Comparison of ENCODE assay signal across 12 cellular contexts in genomic region chr19:18283338-18283737, GRCh38. TPM values are rescaled to one million over a fixed set of nuclear protein-coding genes. Genes with fewer than 3 reads are reported as not detected.
A peak's percentile ranks its signal among the peaks of the same experiment; 100 is the strongest.
DNase-seq lines count a peak whose midpoint lies in the region; ATAC-seq and TF ChIP-seq lines count a peak whose summit lies in the region.
"Had no signal": no experiment of that assay in that cellular context is flagged by ENCODE, and none has a peak within 500 bp of the region (broad histone marks: within the 10 kb centered on the region; RNA-seq: fewer than 3 reads in every experiment).

No MANE protein-coding gene starts in this region.

- H3K36me3 Mint-ChIP-seq in brain, result peaks cover 17% of the 10 kb centered on the region
- peaks cover 12% of the 10 kb centered on the region for H3K36me3 Mint-ChIP-seq in nephron (ENCODE audit: low read depth)

- H3K27me3 Mint-ChIP-seq in brain (peaks cover 15% of the 10 kb centered on the region), nephron (ENCODE audit: low read depth) (no peaks in the 10 kb centered on the region)

- TF ChIP-seq CTCF in cardiac muscle cell (IDR thresholded peaks at IDR 0.05; ENCODE audit: low read depth, low read length) (no peak), brain (conservative IDR thresholded peaks at IDR 0.05) (no peak), nephron (IDR thresholded peaks at IDR 0.05; ENCODE audit: unreplicated experiment in 3 of 3) (no peak), upper lobe of right lung (IDR thresholded peaks at IDR 0.05) (no peak)

- DNase-seq in cardiac muscle cell (ENCODE audit: low read depth in 1 of 2, low spot score in 1 of 2), result no peak
- no peak for DNase-seq in left cardiac atrium
- DNase-seq in upper lobe of right lung, result no peak
- no peak for DNase-seq in GOT3 (lab: John Stamatoyannopoulos, UW)
- DNase-seq: anterior cingulate cortex, BE2C, NCI-H1092 treated with DMSO at 0.1 percent for 48 hours had no signal

- H3K4me1 Mint-ChIP-seq in brain, result peaks cover 46% of the 10 kb centered on the region
- H3K4me1 Mint-ChIP-seq in nephron, result peaks cover 48% of the 10 kb centered on the region

- peak overlapping the region; percentile 100 for H3K27ac ChIP-seq in cardiac muscle cell
- peak overlapping the region; percentile 99 for H3K27ac ChIP-seq in upper lobe of right lung

- H3K4me1 ChIP-seq in cardiac muscle cell (ENCODE audit: low read depth) (peaks cover 22% of the 10 kb centered on the region), upper lobe of right lung (peaks cover 24% of the 10 kb centered on the region)

- H3K36me3 ChIP-seq in cardiac muscle cell (peaks cover 6% of the 10 kb centered on the region), upper lobe of right lung (peaks cover 9% of the 10 kb centered on the region)

- H3K9me3 ChIP-seq in cardiac muscle cell (ENCODE audit: low read depth), result no peaks in the 10 kb centered on the region
- H3K9me3 ChIP-seq in upper lobe of right lung, result no peaks in the 10 kb centered on the region
- H3K9me3 ChIP-seq: BE2C had no signal

- H3K4me3 Mint-ChIP-seq in brain, result peak overlapping the region in 2 of 5 experiments; percentile 50 to 59
- H3K4me3 Mint-ChIP-seq in nephron, result peak overlapping the region; percentile 23 to 61 (median 59)

- intact Hi-C loops in left cardiac atrium (cut with DNase I), result no loop called here
- intact Hi-C loops in upper lobe of right lung (cut with DNase I), result loop anchor here (5.0 kb wide), 1 partner anchor 39 kb away; the partner anchor contains the start of gene LSM4

- H3K27ac Mint-ChIP-seq in brain (peak overlapping the region in 3 of 5 experiments; percentile 53 to 87 (median 60)), nephron (peak overlapping the region in 1 of 3 experiments; percentile 93)

- no peak for ATAC-seq in left cardiac atrium
- no peak for ATAC-seq in upper lobe of right lung
- ATAC-seq in GM21360 (IDR thresholded peaks at IDR 0.05; ENCODE audit: unreplicated experiment), result no peak
- ATAC-seq in HG02759 (IDR thresholded peaks at IDR 0.05; ENCODE audit: unreplicated experiment), result no peak
- ATAC-seq: esophagus mucosa had no signal

- H3K9me3 Mint-ChIP-seq in brain (peaks cover 0 to 12% (median 5%) of the 10 kb centered on the region in 5 experiments), nephron (no peaks in the 10 kb centered on the region)

- H3K27me3 ChIP-seq in cardiac muscle cell (no peaks in the 10 kb centered on the region), upper lobe of right lung (no peaks in the 10 kb centered on the region)
- H3K27me3 ChIP-seq: BE2C had no signal

- H3K4me3 ChIP-seq in cardiac muscle cell, result no peak overlapping the region
- H3K4me3 ChIP-seq in upper lobe of right lung, result no peak overlapping the region

RNA-seq across cellular contexts. Expression of gene JUND, which starts 1.9 kb away (rescaled TPM):
- total RNA-seq in cardiac muscle cell (430 and 496 TPM in 2 replicates), left cardiac atrium (100 to 1,000 TPM; 122 to 169 TPM), upper lobe of right lung (204 TPM)
- polyA plus RNA-seq in cardiac muscle cell (262 and 265 TPM in 2 replicates), brain (ENCODE audit: insufficient read depth, low read depth, low replicate concordance) (159 TPM)

RNA-seq across cellular contexts. Expression of gene IQCN, which starts 9.1 kb away (rescaled TPM):
- total RNA-seq in cardiac muscle cell, result 2.3 and 3.2 TPM in 2 replicates
- polyA plus RNA-seq in cardiac muscle cell, result 0.38 and 0.72 TPM in 2 replicates
- total RNA-seq in left cardiac atrium, result 1 to 10 TPM in 1 of 2 donors, under 1 TPM in 1; 0.91 to 1.3 TPM
- 7.6 TPM for polyA plus RNA-seq in brain (ENCODE audit: insufficient read depth, low read depth, low replicate concordance)
- 4.9 TPM for total RNA-seq in upper lobe of right lung

RNA-seq across cellular contexts. Expression of gene LSM4, which starts 39.5 kb away (rescaled TPM):
- total RNA-seq in cardiac muscle cell, result 446 and 493 TPM in 2 replicates
- 418 and 422 TPM in 2 replicates for polyA plus RNA-seq in cardiac muscle cell
- total RNA-seq in left cardiac atrium, result 10 to 100 TPM; 68.9 to 79.0 TPM
- polyA plus RNA-seq in brain (ENCODE audit: insufficient read depth, low read depth, low replicate concordance), result 231 TPM
- total RNA-seq in upper lobe of right lung, result 76.9 TPM

RNA-seq across cellular contexts. Expression of gene PGPEP1, which starts 57.1 kb away (rescaled TPM):
- total RNA-seq in cardiac muscle cell (19.6 and 19.7 TPM in 2 replicates), left cardiac atrium (10 to 100 TPM; 27.5 to 34.7 TPM), upper lobe of right lung (40.8 TPM)
- polyA plus RNA-seq in cardiac muscle cell (12.9 and 14.0 TPM in 2 replicates), brain (ENCODE audit: insufficient read depth, low read depth, low replicate concordance) (30.4 TPM)

RNA-seq across cellular contexts. Expression of gene PDE4C, which starts 57.1 kb away (rescaled TPM):
- total RNA-seq in cardiac muscle cell, result 0.67 and 8.3 TPM in 2 replicates
- polyA plus RNA-seq in cardiac muscle cell, result 1.1 TPM in 2 replicates
- total RNA-seq in left cardiac atrium, result under 1 TPM in 1 of 2 donors, not detected in 1; 0.55 TPM
- 0.25 TPM for polyA plus RNA-seq in brain (ENCODE audit: insufficient read depth, low read depth, low replicate concordance)
- total RNA-seq in upper lobe of right lung, result 7.6 TPM
